Comparison of ENCODE assay signal across 18 cellular contexts in genomic region chr18:61154866-61155265, GRCh38.
"Had no signal": no experiment of that assay in that cellular context is flagged by ENCODE, and none has a peak within 500 bp of the region (broad histone marks: within the 10 kb centered on the region; RNA-seq: fewer than 3 reads in every experiment).

No MANE protein-coding gene starts in this region.

- H3K27me3 ChIP-seq: foreskin keratinocyte, neutrophil, transverse colon had no signal

- H3K4me1 Mint-ChIP-seq: naive thymus-derived CD8-positive, alpha-beta T cell; stimulated activated naive B cell treated with anti-CD40 and anti-IgM and Interleukin-4, amounts not matched to agents 10 μg/mL and 1 μg/mL and 100 μg/mL, for 72 hours; stimulated activated naive CD8-positive, alpha-beta T cell treated with anti-CD3 and anti-CD28 coated beads, Interleukin-15, amount 100 ng/mL, for 72 hours had no signal

- DNase-seq: effector memory CD8-positive, alpha-beta T cell; foreskin keratinocyte; hippocampal formation; left colon; left ventricle myocardium superior; mesenchymal stem cell; mucosa of descending colon; naive thymus-derived CD8-positive, alpha-beta T cell; posterior cingulate gyrus; stimulated activated CD4-positive, alpha-beta T cell treated with anti-CD3 and anti-CD28 coated beads, Interleukin-2, amount 100 ng/mL, for 24 hours; stimulated activated CD4-positive, alpha-beta T cell treated with anti-CD3 and anti-CD28 coated beads, Interleukin-4, amount 100 ng/mL, for 4 hours; stimulated activated naive B cell treated with anti-CD40 and anti-IgM and Interleukin-4, amounts not matched to agents 10 μg/mL and 1 μg/mL and 100 μg/mL, for 72 hours; stimulated activated naive CD8-positive, alpha-beta T cell treated with anti-CD3 and anti-CD28 coated beads, Interleukin-15, amount 100 ng/mL, for 72 hours; transverse colon had no signal

- H3K4me1 ChIP-seq: foreskin keratinocyte, transverse colon had no signal

- H3K9me3 Mint-ChIP-seq: dendritic cell treated with granulocyte-macrophage colony-stimulating factor and Interleukin-4, amounts not matched to agents 40 ng/mL and 50 ng/mL, for 4 days; stimulated activated naive B cell treated with anti-CD40 and anti-IgM and Interleukin-4, amounts not matched to agents 10 μg/mL and 1 μg/mL and 100 μg/mL, for 72 hours; stimulated activated naive CD8-positive, alpha-beta T cell treated with anti-CD3 and anti-CD28 coated beads, Interleukin-15, amount 100 ng/mL, for 72 hours had no signal

- H3K27ac ChIP-seq: foreskin keratinocyte, neutrophil, thoracic aorta, transverse colon had no signal

- H3K36me3 ChIP-seq: neutrophil, thoracic aorta, transverse colon had no signal

- H3K9me3 ChIP-seq: mucosa of descending colon, neutrophil, thoracic aorta, transverse colon had no signal

- H3K4me3 ChIP-seq: lung, mucosa of descending colon, thoracic aorta, transverse colon had no signal

- H3K4me3 Mint-ChIP-seq: dendritic cell treated with granulocyte-macrophage colony-stimulating factor and Interleukin-4, amounts not matched to agents 40 ng/mL and 50 ng/mL, for 4 days; effector memory CD8-positive, alpha-beta T cell; naive thymus-derived CD8-positive, alpha-beta T cell; stimulated activated naive B cell treated with anti-CD40 and anti-IgM and Interleukin-4, amounts not matched to agents 10 μg/mL and 1 μg/mL and 100 μg/mL, for 72 hours; stimulated activated naive CD8-positive, alpha-beta T cell treated with anti-CD3 and anti-CD28 coated beads, Interleukin-15, amount 100 ng/mL, for 72 hours had no signal

- H3K27me3 Mint-ChIP-seq: dendritic cell treated with granulocyte-macrophage colony-stimulating factor and Interleukin-4, amounts not matched to agents 40 ng/mL and 50 ng/mL, for 4 days; effector memory CD8-positive, alpha-beta T cell; naive thymus-derived CD8-positive, alpha-beta T cell; stimulated activated naive B cell treated with anti-CD40 and anti-IgM and Interleukin-4, amounts not matched to agents 10 μg/mL and 1 μg/mL and 100 μg/mL, for 72 hours; stimulated activated naive CD8-positive, alpha-beta T cell treated with anti-CD3 and anti-CD28 coated beads, Interleukin-15, amount 100 ng/mL, for 72 hours had no signal

- H3K36me3 Mint-ChIP-seq: naive thymus-derived CD8-positive, alpha-beta T cell; stimulated activated naive B cell treated with anti-CD40 and anti-IgM and Interleukin-4, amounts not matched to agents 10 μg/mL and 1 μg/mL and 100 μg/mL, for 72 hours had no signal

- H3K27ac Mint-ChIP-seq: dendritic cell treated with granulocyte-macrophage colony-stimulating factor and Interleukin-4, amounts not matched to agents 40 ng/mL and 50 ng/mL, for 4 days; effector memory CD8-positive, alpha-beta T cell; naive thymus-derived CD8-positive, alpha-beta T cell; stimulated activated naive B cell treated with anti-CD40 and anti-IgM and Interleukin-4, amounts not matched to agents 10 μg/mL and 1 μg/mL and 100 μg/mL, for 72 hours; stimulated activated naive CD8-positive, alpha-beta T cell treated with anti-CD3 and anti-CD28 coated beads, Interleukin-15, amount 100 ng/mL, for 72 hours had no signal
